In genomic region chr1:111778066-111778465, GRCh38 we compare ENCODE assay signal across 19 cellular contexts. TPM values are rescaled to one million over a fixed set of nuclear protein-coding genes. Genes with fewer than 3 reads are reported as not detected.
"Had no signal": no experiment of that assay in that cellular context is flagged by ENCODE, and none has a peak within 500 bp of the region (broad histone marks: within the 10 kb centered on the region; RNA-seq: fewer than 3 reads in every experiment).

No MANE protein-coding gene starts in this region.

- H3K4me2 ChIP-seq: smooth muscle cell had no signal

- H3K27ac Mint-ChIP-seq: activated naive CD8-positive, alpha-beta T cell treated with anti-CD3 and anti-CD28 coated beads for 36 hours; activated T-cell treated with anti-CD3 and anti-CD28 coated beads, Interleukin-2, amount 50 U/mL, for 24 hours; activated T-helper 17 cell treated with anti-CD3 and anti-CD28 coated beads, Interleukin-2, amount 50 U/mL, for 72 hours; stimulated activated naive B cell treated with anti-CD40 and anti-IgM and Interleukin-4, amounts not matched to agents 10 μg/mL and 1 μg/mL and 100 μg/mL, for 72 hours; type B pancreatic cell had no signal

- H3K4me3 ChIP-seq: coronary artery, esophagus squamous epithelium, heart right ventricle, smooth muscle cell, testis had no signal

- H3K4me1 Mint-ChIP-seq: activated naive CD8-positive, alpha-beta T cell treated with anti-CD3 and anti-CD28 coated beads for 36 hours; activated T-helper 17 cell treated with anti-CD3 and anti-CD28 coated beads, Interleukin-2, amount 50 U/mL, for 72 hours; stimulated activated naive B cell treated with anti-CD40 and anti-IgM and Interleukin-4, amounts not matched to agents 10 μg/mL and 1 μg/mL and 100 μg/mL, for 72 hours had no signal

- H3K27me3 Mint-ChIP-seq: activated naive CD8-positive, alpha-beta T cell treated with anti-CD3 and anti-CD28 coated beads for 36 hours; activated T-cell treated with anti-CD3 and anti-CD28 coated beads, Interleukin-2, amount 50 U/mL, for 24 hours; activated T-helper 17 cell treated with anti-CD3 and anti-CD28 coated beads, Interleukin-2, amount 50 U/mL, for 72 hours had no signal

- H3K9me3 ChIP-seq: esophagus squamous epithelium, heart right ventricle, testis had no signal

- H3K4me1 ChIP-seq: esophagus squamous epithelium, testis had no signal

- H3K27ac ChIP-seq: coronary artery, esophagus squamous epithelium, heart right ventricle, testis had no signal

- DNase-seq: activated CD8-positive, alpha-beta memory T cell treated with anti-CD3 and anti-CD28 coated beads, Interleukin-2, amount 50 U/mL, for 4 hours; activated naive CD8-positive, alpha-beta T cell treated with anti-CD3 and anti-CD28 coated beads for 36 hours; activated T-cell treated with anti-CD3 and anti-CD28 coated beads, Interleukin-2, amount 50 U/mL, for 24 hours; cerebellar nuclear complex; esophagus squamous epithelium; heart right ventricle; islet precursor cell; left cardiac atrium; occipital lobe; stimulated activated CD4-positive, alpha-beta T cell treated with anti-CD3 and anti-CD28 coated beads, Interleukin-15, amount 100 ng/mL, for 24 hours; stimulated activated CD8-positive, alpha-beta memory T cell treated with anti-CD3 and anti-CD28 coated beads, Interleukin-4, amount 100 ng/mL, for 48 hours; stimulated activated naive B cell treated with anti-CD40 and anti-IgM and Interleukin-4, amounts not matched to agents 10 μg/mL and 1 μg/mL and 100 μg/mL, for 72 hours; T-helper 1 cell; T-helper 9 cell; testis had no signal

- H3K4me3 Mint-ChIP-seq: activated naive CD8-positive, alpha-beta T cell treated with anti-CD3 and anti-CD28 coated beads for 36 hours; activated T-cell treated with anti-CD3 and anti-CD28 coated beads, Interleukin-2, amount 50 U/mL, for 24 hours; activated T-helper 17 cell treated with anti-CD3 and anti-CD28 coated beads, Interleukin-2, amount 50 U/mL, for 72 hours; stimulated activated naive B cell treated with anti-CD40 and anti-IgM and Interleukin-4, amounts not matched to agents 10 μg/mL and 1 μg/mL and 100 μg/mL, for 72 hours; type B pancreatic cell had no signal

- H3K36me3 Mint-ChIP-seq: activated naive CD8-positive, alpha-beta T cell treated with anti-CD3 and anti-CD28 coated beads for 36 hours; type B pancreatic cell had no signal

- H3K9me3 Mint-ChIP-seq: activated naive CD8-positive, alpha-beta T cell treated with anti-CD3 and anti-CD28 coated beads for 36 hours; activated T-cell treated with anti-CD3 and anti-CD28 coated beads, Interleukin-2, amount 50 U/mL, for 24 hours; activated T-helper 17 cell treated with anti-CD3 and anti-CD28 coated beads, Interleukin-2, amount 50 U/mL, for 72 hours; stimulated activated naive B cell treated with anti-CD40 and anti-IgM and Interleukin-4, amounts not matched to agents 10 μg/mL and 1 μg/mL and 100 μg/mL, for 72 hours; type B pancreatic cell had no signal

- H3K27me3 ChIP-seq: esophagus squamous epithelium, heart right ventricle, testis had no signal

RNA-seq across cellular contexts. Expression of gene INKA2, which starts 38.9 kb away (rescaled TPM):
- total RNA-seq: smooth muscle cell had no signal
